In the genomic region with DNA sequence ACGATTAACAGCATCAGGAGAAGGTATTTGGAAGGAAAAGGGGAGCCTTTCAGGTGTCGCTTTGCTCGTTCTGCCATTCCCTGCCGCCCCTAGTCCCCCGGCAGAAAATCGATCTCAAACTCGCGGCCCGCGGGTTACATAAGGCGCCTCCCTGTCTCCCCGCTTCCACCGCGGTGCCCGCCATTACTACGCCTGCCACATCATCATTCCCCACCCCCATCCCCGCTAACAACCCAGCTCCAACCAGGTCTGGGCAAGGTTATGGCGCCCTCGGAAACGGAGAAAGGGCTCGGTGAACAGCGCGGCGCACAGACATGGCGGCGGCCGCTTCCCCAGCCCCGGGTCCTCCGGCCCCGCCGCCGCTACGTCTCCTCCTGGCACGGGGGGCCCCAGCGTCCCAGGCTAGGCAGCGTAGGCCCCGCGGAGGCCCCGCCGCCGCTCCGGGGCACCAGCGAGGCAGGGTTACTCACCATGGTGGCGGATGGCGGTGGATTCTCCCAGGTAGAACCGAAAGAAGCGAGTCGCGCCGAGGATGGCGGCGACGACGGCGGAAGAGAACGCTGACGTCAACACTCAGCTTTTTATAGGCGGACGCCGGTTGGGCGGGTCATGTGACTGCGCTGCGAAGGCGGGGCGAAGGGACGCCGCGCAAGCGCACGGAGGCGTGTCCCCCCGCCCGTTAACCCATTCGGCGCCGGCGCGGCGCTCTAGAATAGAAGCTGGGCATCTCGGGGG, we compare ENCODE assay signal across 1 cellular context.
TF ChIP-seq lines count a peak whose summit lies in the region.

TSS of gene EEF2 (minus strand) at position 556 of the 735 bp plus-strand sequence. CDS start at position 473, 83 bp downstream.

TF ChIP-seq in GM23338, 12 proteins besides CTCF, POLR2A, EP300 and RAD21 (continued from another document):
- TF ChIP-seq CREB1 (CRISPR knock-in tag; IDR thresholded peaks at IDR 0.05; ENCODE audit: low read depth) (peak; percentile 92), ETS1 (IDR thresholded peaks at IDR 0.05) (peak; percentile 74), ZNF331 (CRISPR knock-in tag; IDR thresholded peaks at IDR 0.05; ENCODE audit: low read depth) (no peak), NANOG (IDR thresholded peaks at IDR 0.05; ENCODE audit: borderline replicate concordance) (no peak), POLR2AphosphoS5 (IDR thresholded peaks at IDR 0.05; ENCODE audit: low read depth) (peak; percentile 100)
